31 cellular contexts compared by ENCODE assay signal in the genomic region with DNA sequence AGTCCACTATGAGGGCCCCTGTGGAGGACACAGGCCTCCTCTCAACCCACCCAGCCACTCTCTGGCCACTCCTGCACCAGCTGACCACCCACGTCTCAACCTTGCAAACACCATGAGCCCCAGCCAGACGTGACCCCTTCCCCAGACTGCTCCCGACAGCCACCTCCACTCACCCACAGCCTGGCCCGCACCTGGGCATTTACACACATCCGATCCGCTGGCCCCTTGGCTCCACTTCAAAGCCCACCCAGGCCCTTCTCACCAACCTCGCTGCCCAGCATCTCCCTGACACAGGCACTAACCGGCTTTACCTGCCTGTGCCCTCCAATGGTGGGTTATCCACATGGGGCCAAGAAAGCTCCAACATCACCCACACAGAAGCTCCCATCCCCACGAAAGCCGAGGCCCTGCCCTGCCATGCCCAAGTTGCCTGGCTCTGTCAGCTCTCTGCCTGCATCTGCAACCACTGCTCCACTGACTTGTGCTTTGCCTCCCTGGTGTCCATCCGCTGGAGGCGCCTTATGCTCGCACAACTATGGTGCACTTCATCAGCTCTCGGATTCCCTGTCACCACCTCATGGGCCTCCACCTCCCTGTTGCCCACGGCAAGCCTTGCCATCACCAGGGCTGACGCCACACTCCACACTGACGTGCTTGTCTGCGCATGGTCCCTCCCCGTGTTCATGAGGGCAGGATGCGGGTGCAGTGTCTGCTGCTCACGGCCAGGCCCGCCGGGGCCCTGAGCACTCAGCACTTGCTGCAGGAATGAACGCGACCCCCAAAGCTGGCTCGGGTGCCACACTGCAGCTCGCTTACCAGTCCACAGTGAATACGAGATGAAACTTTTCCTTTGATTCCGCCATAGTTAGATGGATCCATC. TPM values are rescaled to one million over a fixed set of nuclear protein-coding genes. Genes with fewer than 3 reads are reported as not detected.
DNase-seq lines count a peak whose midpoint lies in the region; TF ChIP-seq lines count a peak whose summit lies in the region.
"Had no signal": no experiment of that assay in that cellular context is flagged by ENCODE, and none has a peak within 500 bp of the region (broad histone marks: within the 10 kb centered on the region; RNA-seq: fewer than 3 reads in every experiment).

No MANE protein-coding gene starts in this region.

- H3K27ac ChIP-seq in H9 (ENCODE audit: insufficient read length, low read depth, low read length), result no peak overlapping the region
- H3K27ac ChIP-seq in neuronal stem cell (replicated peaks; ENCODE audit: low read length), result no peak overlapping the region
- H3K27ac ChIP-seq: esophagus muscularis mucosa, left lung, SJSA1, upper lobe of left lung had no signal

- H2BK12ac ChIP-seq in H9 (ENCODE audit: insufficient read length, low read depth, low read length) (no peak overlapping the region), neuronal stem cell (ENCODE audit: low read length) (no peak overlapping the region)

- H3K36me3 Mint-ChIP-seq in Caco-2 (ENCODE audit: insufficient read depth, unreplicated experiment) (peaks cover 98% of the 10 kb centered on the region), H9 (ENCODE audit: insufficient read depth in 1 of 3, low read depth in 3 of 3) (peaks cover 67 to 96% (median 93%) of the 10 kb centered on the region in 3 experiments; a peak in 6 of 7 replicates), chondrocyte (ENCODE audit: low read depth) (peaks cover 44% of the 10 kb centered on the region)

- WGBS in H9 (ENCODE audit: extremely low coverage, insufficient read length, low lambda C conversion rate), result no CpG with 5 or more reads among the region's 29 CpGs
- no CpG with 5 or more reads among the region's 29 CpGs for WGBS in neuronal stem cell (ENCODE audit: extremely low coverage in 2 of 2, insufficient read length in 2 of 2, insufficient replicate concordance in 1 of 2), 2 donors

- no peak overlapping the region for H3K56ac ChIP-seq in H9 (ENCODE audit: insufficient read length, low read depth, low read length)

- no peaks in the 10 kb centered on the region for H3K27me3 Mint-ChIP-seq in Caco-2 (ENCODE audit: insufficient read depth, unreplicated experiment)
- no peaks in the 10 kb centered on the region for H3K27me3 Mint-ChIP-seq in H9 (ENCODE audit: low read depth)
- H3K27me3 Mint-ChIP-seq in chondrocyte (ENCODE audit: low read depth), result no peaks in the 10 kb centered on the region
- H3K27me3 Mint-ChIP-seq: IgD-negative memory B cell had no signal

- no peak overlapping the region for H3K23ac ChIP-seq in H9 (ENCODE audit: insufficient read length, low read depth, low read length)
- no peak overlapping the region for H3K23ac ChIP-seq in neuronal stem cell (ENCODE audit: low read depth, low read length, poor library complexity)

- intact Hi-C loops in Caco-2 (cut with micrococcal nuclease; ENCODE audit: unreplicated experiment), result no loop called here

- no peak overlapping the region for H2BK5ac ChIP-seq in H9 (ENCODE audit: insufficient read length, low read length)
- no peak overlapping the region for H2BK5ac ChIP-seq in neuronal stem cell (ENCODE audit: low read length)

- H3K9me3 Mint-ChIP-seq in Caco-2 (ENCODE audit: unreplicated experiment) (no peaks in the 10 kb centered on the region), H9 (no peaks in the 10 kb centered on the region), chondrocyte (ENCODE audit: low read depth) (no peaks in the 10 kb centered on the region)
- H3K9me3 Mint-ChIP-seq: IgD-negative memory B cell, mesothelial cell of epicardium had no signal

- peak overlapping the region; percentile 58 for H3K27ac Mint-ChIP-seq in Caco-2 (ENCODE audit: unreplicated experiment)
- H3K27ac Mint-ChIP-seq in H9, result peak overlapping the region in 2 of 3 experiments; percentile 10 to 64; a peak in 2 of 7 replicates
- H3K27ac Mint-ChIP-seq in chondrocyte (ENCODE audit: unreplicated experiment), result no peak overlapping the region
- H3K27ac Mint-ChIP-seq: IgD-negative memory B cell, mesothelial cell of epicardium had no signal

- H3K4ac ChIP-seq in H9 (ENCODE audit: low read depth, low read length) (no peak overlapping the region), neuronal stem cell (ENCODE audit: low read length) (no peak overlapping the region)

- H4K91ac ChIP-seq in H9 (ENCODE audit: insufficient read length, low read depth, low read length) (no peak overlapping the region), neuronal stem cell (ENCODE audit: low read depth, low read length, poor library complexity) (peak overlapping the region; percentile 65)

- H3K4me1 Mint-ChIP-seq in Caco-2 (ENCODE audit: low read depth, unreplicated experiment) (peaks cover 18% of the 10 kb centered on the region), H9 (peaks cover 0 to 6% of the 10 kb centered on the region in 2 experiments; a peak in 3 of 4 replicates), chondrocyte (ENCODE audit: low read depth) (no peaks in the 10 kb centered on the region)
- H3K4me1 Mint-ChIP-seq: mesothelial cell of epicardium had no signal

- no peaks in the 10 kb centered on the region for H3K9me3 ChIP-seq in Caco-2
- H3K9me3 ChIP-seq in H9 (ENCODE audit: control insufficient read depth, low read depth, low read length), result no peaks in the 10 kb centered on the region
- H3K9me3 ChIP-seq in neuronal stem cell (replicated peaks in 1 of 2; ENCODE audit: control insufficient read depth in 2 of 2, insufficient read depth in 1 of 2, low read depth in 1 of 2, low read length in 2 of 2), result peaks cover 0 to 2% of the 10 kb centered on the region in 2 donors
- H3K9me3 ChIP-seq: BLaER1 treated with 17β-estradiol and CSF1 and Interleukin-3, amounts not matched to agents 10 nM and 100 nM; esophagus muscularis mucosa; left lung; SJSA1; upper lobe of left lung had no signal

- H3K4me1 ChIP-seq in Caco-2, result no peaks in the 10 kb centered on the region
- H3K4me1 ChIP-seq in H9 (ENCODE audit: insufficient read depth, low read length), result no peaks in the 10 kb centered on the region
- peaks cover 0 to 3% of the 10 kb centered on the region in 2 donors for H3K4me1 ChIP-seq in neuronal stem cell (ENCODE audit: control insufficient read depth in 2 of 2, insufficient read depth in 1 of 2, low read depth in 1 of 2, low read length in 2 of 2)
- H3K4me1 ChIP-seq: left lung, SJSA1, upper lobe of left lung had no signal

- H2BK120ac ChIP-seq in H9 (ENCODE audit: low read depth, low read length, poor library complexity, severe bottlenecking) (no peak overlapping the region), neuronal stem cell (ENCODE audit: low read depth, low read length) (no peak overlapping the region)

- H3K4me3 Mint-ChIP-seq in Caco-2 (ENCODE audit: unreplicated experiment) (no peak overlapping the region), H9 (no peak overlapping the region; a peak in 1 of 5 replicates), chondrocyte (ENCODE audit: unreplicated experiment) (no peak overlapping the region)
- H3K4me3 Mint-ChIP-seq: IgD-negative memory B cell, mesothelial cell of epicardium had no signal

- H4K8ac ChIP-seq in H9 (replicated peaks; ENCODE audit: insufficient read length, low read depth, low read length) (no peak overlapping the region), neuronal stem cell (ENCODE audit: low read depth, low read length) (no peak overlapping the region)

- H3K14ac ChIP-seq in H9 (ENCODE audit: insufficient read depth, low read length) (no peak overlapping the region; the same call in 1 of the 2 replicates), neuronal stem cell (ENCODE audit: low read length) (no peak overlapping the region)

- no peaks in the 10 kb centered on the region for H3K27me3 ChIP-seq in Caco-2 (replicated peaks; ENCODE audit: control insufficient read depth, insufficient read depth, low read length)
- H3K27me3 ChIP-seq in H9 (ENCODE audit: insufficient read depth, low read length), result no peaks in the 10 kb centered on the region
- no peaks in the 10 kb centered on the region for H3K27me3 ChIP-seq in neuronal stem cell (ENCODE audit: control insufficient read depth in 3 of 3, insufficient read depth in 3 of 3, low read depth in 1 of 3, low read length in 3 of 3)
- H3K27me3 ChIP-seq: BLaER1 treated with 17β-estradiol and CSF1 and Interleukin-3, amounts not matched to agents 10 nM and 100 nM; esophagus muscularis mucosa; left lung; SJSA1; upper lobe of left lung had no signal

- H3T11ph ChIP-seq in H9 (ENCODE audit: low read length), result no peak overlapping the region

- no peak for DNase-seq in Caco-2
- DNase-seq in H9, result no peak
- peak; percentile 85 for DNase-seq in chondrocyte (ENCODE audit: low spot score)
- no peak for DNase-seq in neuronal stem cell (ENCODE audit: low spot score)
- DNase-seq in NCI-H82 (lab: John Stamatoyannopoulos, UW), result no peak
- no peak for DNase-seq in stimulated activated CD4-positive, alpha-beta T cell treated with anti-CD3 and anti-CD28 coated beads, Interleukin-4, amount 100 ng/mL, for 4 hours
- DNase-seq in NCI-H146 (lab: John Stamatoyannopoulos, UW), result no peak
- DNase-seq: activated CD4-positive, alpha-beta T cell treated with anti-CD3 and anti-CD28 coated beads, Interleukin-2, amount 50 U/mL, for 48 hours; activated effector memory CD4-positive, alpha-beta T cell treated with Interleukin-2 at 50 U/mL for 16 hours; COR-L47; dermis blood vessel endothelial cell; DMS79; foreskin fibroblast; GOT3; head of caudate nucleus; NCI-H187; NCI-H2171; NCI-H510A; occipital lobe; RPMI8226; stimulated activated CD4-positive, alpha-beta T cell treated with anti-CD3 and anti-CD28 coated beads, Interleukin-4, amount 100 ng/mL, for 24 hours; T1000 had no signal

- H3K9ac ChIP-seq in H9 (ENCODE audit: extremely low read depth, insufficient read length, low read length), result no peak overlapping the region
- peak overlapping the region; percentile 72 for H3K9ac ChIP-seq in neuronal stem cell (ENCODE audit: low read depth, low read length, poor library complexity)

- H3K18ac ChIP-seq in H9 (ENCODE audit: insufficient read length, low read depth, low read length) (no peak overlapping the region), neuronal stem cell (ENCODE audit: low read length) (peak overlapping the region; percentile 16)

- TF ChIP-seq CTCF in Caco-2 (IDR thresholded peaks at IDR 0.05; ENCODE audit: insufficient read depth in 1 of 2, low read depth in 1 of 2, low read length in 1 of 2, severe bottlenecking in 1 of 2, unreplicated experiment in 1 of 2) (no peak), H9 (conservative IDR thresholded peaks at IDR 0.05) (no peak), chondrocyte (IDR thresholded peaks at IDR 0.05) (no peak)

- no peak overlapping the region for H3K4me3 ChIP-seq in Caco-2 (ENCODE audit: low read depth, low read length)
- peak overlapping the region in 1 of 2 donors; percentile 27 for H3K4me3 ChIP-seq in neuronal stem cell (ENCODE audit: low read length in 2 of 2)
- H3K4me3 ChIP-seq: BLaER1 treated with 17β-estradiol and CSF1 and Interleukin-3, amounts not matched to agents 10 nM and 100 nM; esophagus muscularis mucosa; left lung; SJSA1; upper lobe of left lung had no signal

- no peak overlapping the region for H4K5ac ChIP-seq in H9 (ENCODE audit: insufficient read length, low read depth, low read length)

- no peak overlapping the region for H2AK5ac ChIP-seq in H9 (ENCODE audit: insufficient read length, low read length)
- peak overlapping the region; percentile 10 for H2AK5ac ChIP-seq in neuronal stem cell (ENCODE audit: low read depth, low read length)

- H3K36me3 ChIP-seq in Caco-2 (ENCODE audit: control insufficient read depth, insufficient read depth, low read length) (peaks cover 9% of the 10 kb centered on the region), neuronal stem cell (replicated peaks in 1 of 2; ENCODE audit: control insufficient read depth in 2 of 2, insufficient read depth in 2 of 2, low read length in 2 of 2) (peaks cover 79 to 99% of the 10 kb centered on the region in 2 donors)

- BruUV-seq in Caco-2 (replicated peaks; lab: Mats Ljungman, UMichigan), result no TSS peak

- H3K4me2 ChIP-seq in H9 (ENCODE audit: insufficient read depth, insufficient read length, low read length) (no peak overlapping the region), neuronal stem cell (ENCODE audit: insufficient read depth, low read length, poor library complexity, severe bottlenecking) (no peak overlapping the region)

- CTCF ChIA-PET in Caco-2 (lab: Charles Lee), result no interaction called here

- no peaks in the 10 kb centered on the region for H4K20me1 ChIP-seq in H9 (ENCODE audit: control insufficient read depth, insufficient read depth, insufficient read length)

- no peak overlapping the region for H2BK20ac ChIP-seq in H9 (ENCODE audit: low read depth, low read length, poor library complexity, severe bottlenecking)

- POLR2A ChIA-PET in Caco-2 (lab: Charles Lee), result no interaction called here

- H2BK15ac ChIP-seq in H9 (ENCODE audit: low read depth, low read length), result no peak overlapping the region
- no peak overlapping the region for H2BK15ac ChIP-seq in neuronal stem cell (ENCODE audit: low read length)

- H3K79me2 ChIP-seq in H9 (ENCODE audit: insufficient read depth, low read length), result no peaks in the 10 kb centered on the region

- H3K79me1 ChIP-seq in H9 (ENCODE audit: insufficient read depth, low read depth, low read length, poor library complexity, severe bottlenecking), result no peaks in the 10 kb centered on the region
- H3K79me1 ChIP-seq in neuronal stem cell (ENCODE audit: low read depth, low read length), result peaks cover 5% of the 10 kb centered on the region

- H2AFZ ChIP-seq in H9 (ENCODE audit: low read length), result no peak overlapping the region
- no peak overlapping the region for H2AFZ ChIP-seq in neuronal stem cell (ENCODE audit: low read length)

- H3K23me2 ChIP-seq in H9 (ENCODE audit: insufficient read length, low read depth, low read length, poor library complexity, severe bottlenecking), result no peaks in the 10 kb centered on the region

RNA-seq across cellular contexts. Expression of gene P2RX2, which starts 16.7 kb away (rescaled TPM):
- total RNA-seq in Caco-2 (2022) (not detected in 2 replicates), H9 (2021) (1.8 and 2.2 TPM in 2 replicates), chondrocyte (not detected in 3 replicates)
- polyA plus RNA-seq in neuronal stem cell (2013, experiment 1 of 2), result 0.14 TPM
- polyA plus RNA-seq in neuronal stem cell (2013, experiment 2 of 2), result 0.11 TPM
- total RNA-seq: left lung, occipital lobe, pulmonary artery endothelial cell, SJSA1 had no signal
- polyA plus RNA-seq: AG04450, IgD-negative memory B cell had no signal

RNA-seq across cellular contexts. Expression of gene LRCOL1, which starts 24.9 kb away (rescaled TPM):
- total RNA-seq in Caco-2 (2022) (not detected in 2 replicates), H9 (2021) (not detected in 2 replicates), chondrocyte (not detected in 3 replicates)
- polyA plus RNA-seq in neuronal stem cell (2013, experiment 1 of 2), result 0.46 TPM
- polyA plus RNA-seq in neuronal stem cell (2013, experiment 2 of 2), result 0.55 TPM
- total RNA-seq: esophagus muscularis mucosa, mesothelial cell of epicardium, occipital lobe, pulmonary artery endothelial cell, SJSA1 had no signal
- polyA plus RNA-seq: IgD-negative memory B cell had no signal

RNA-seq across cellular contexts. Expression of gene POLE, which starts 51.8 kb away (rescaled TPM):
- 167 and 170 TPM in 2 replicates for total RNA-seq in Caco-2 (2022)
- total RNA-seq in H9 (2021), result 131 and 147 TPM in 2 replicates
- 44.7 to 65.7 TPM (median 48.0 TPM) in 3 replicates for total RNA-seq in chondrocyte
- 34.0 TPM for polyA plus RNA-seq in neuronal stem cell (2013, experiment 1 of 2)
- polyA plus RNA-seq in neuronal stem cell (2013, experiment 2 of 2), result 33.7 TPM

RNA-seq across cellular contexts. Expression of gene PXMP2, which starts 52.1 kb away (rescaled TPM):
- total RNA-seq in Caco-2 (2022) (29.8 and 39.9 TPM in 2 replicates), H9 (2021) (17.7 and 17.8 TPM in 2 replicates), chondrocyte (18.5 to 19.5 TPM (median 19.0 TPM) in 3 replicates)
- polyA plus RNA-seq in neuronal stem cell (2013, experiment 1 of 2), result 19.8 TPM
- 22.6 TPM for polyA plus RNA-seq in neuronal stem cell (2013, experiment 2 of 2)
